Comparison of ENCODE assay signal across 8 cellular contexts in the genomic region with DNA sequence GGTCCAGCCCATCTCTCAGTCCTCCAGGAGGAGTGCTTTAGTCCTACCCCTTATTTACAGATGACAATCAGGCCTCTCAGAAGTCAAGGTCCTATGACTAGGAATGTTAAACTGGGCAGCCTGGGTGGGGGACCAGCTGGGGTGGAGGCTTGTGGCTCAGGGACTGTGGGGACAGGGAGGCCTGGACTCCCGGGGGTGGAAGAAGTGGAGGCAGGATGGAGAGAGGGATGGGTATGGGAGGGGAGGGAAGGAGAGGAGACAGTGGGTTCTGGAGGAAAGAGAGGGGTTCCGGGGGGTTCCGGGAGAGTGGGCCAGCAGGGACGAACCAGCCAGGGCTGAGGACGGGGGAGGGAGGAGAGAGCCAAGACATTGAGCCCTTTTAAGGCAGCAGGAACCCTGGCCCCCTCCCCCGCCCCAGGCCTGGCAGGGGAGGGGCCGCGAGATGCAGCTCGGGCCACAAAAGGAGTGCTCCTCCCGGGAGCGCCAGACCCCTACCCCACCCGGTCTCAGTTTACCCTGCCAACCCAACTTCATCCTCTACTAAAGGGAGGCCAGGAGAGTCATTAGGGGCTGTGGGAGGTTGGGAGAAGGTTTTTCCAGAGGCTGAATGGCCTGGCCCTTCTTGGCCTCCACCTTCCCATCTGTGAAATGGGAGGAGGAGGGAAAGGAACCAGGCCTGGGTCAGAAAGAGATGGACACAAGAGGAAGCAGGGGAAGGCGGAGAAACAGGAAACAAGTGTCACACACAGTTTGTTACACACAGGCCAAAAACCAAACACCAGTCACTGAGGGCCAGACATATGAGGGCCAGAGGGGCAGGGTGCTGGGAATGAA. TPM values are rescaled to one million over a fixed set of nuclear protein-coding genes. Genes with fewer than 3 reads are reported as not detected.
A peak's percentile ranks its signal among the peaks of the same experiment; 100 is the strongest.
DNase-seq lines count a peak whose midpoint lies in the region; ATAC-seq and TF ChIP-seq lines count a peak whose summit lies in the region.
"Had no signal": no experiment of that assay in that cellular context is flagged by ENCODE, and none has a peak within 500 bp of the region (broad histone marks: within the 10 kb centered on the region; RNA-seq: fewer than 3 reads in every experiment).

No MANE protein-coding gene starts in this region.

- TF ChIP-seq CTCF in HCT116 (IDR thresholded peaks at IDR 0.05 in 2 of 3, conservative IDR thresholded peaks at IDR 0.05 in 1 of 3; ENCODE audit: borderline replicate concordance in 1 of 3, insufficient read depth in 1 of 3, low read depth in 2 of 3, low read length in 2 of 3) (no peak), WI38 (IDR thresholded peaks at IDR 0.05; ENCODE audit: low read depth, low read length) (no peak)

- CTCF ChIA-PET in HCT116 (lab: Charles Lee), result interaction anchor here (1.5 to 3.5 kb wide), 2 partner anchors 11 to 19 kb away, joined by 5 to 36 read pairs; partner anchors contain the start of gene SIX5
- CTCF ChIA-PET in HEK293T (lab: Yijun Ruan, JAX), result no interaction called here

- RAD21 ChIA-PET in HCT116 (lab: Charles Lee; ENCODE audit: low non-redundant PET in 1 of 2, low total read pairs in 2 of 2, uncharacterized antibody in 2 of 2, unreplicated experiment in 2 of 2), result interaction anchor here in 1 of 2 experiments (2.1 kb wide), 1 partner anchor 11 kb away, joined by 9 read pairs; the partner anchor contains the start of gene SIX5

- H3K9ac ChIP-seq in HCT116 (ENCODE audit: low read length) (peak overlapping the region; percentile 52), subcutaneous abdominal adipose tissue (ENCODE audit: low read length in 5 of 5) (peak overlapping the region in 2 of 5 donors; percentile 41 to 43)

- no peak for TF ChIP-seq POLR2A in HCT116 (IDR thresholded peaks at IDR 0.05; ENCODE audit: borderline replicate concordance, extremely low read depth, insufficient read depth, insufficient read length)

- peak overlapping the region; percentile 84 for H3K4me2 ChIP-seq in HCT116 (ENCODE audit: low read length)

- no peak for ATAC-seq in HCT116

- POLR2A ChIA-PET in HCT116 (lab: Charles Lee) (interaction anchor here (5.1 kb wide), 1 partner anchor 11 kb away, joined by 50 read pairs; the partner anchor contains the start of gene SIX5), HEK293T (lab: Yijun Ruan, JAX) (interaction anchor here (2.4 kb wide), 1 partner anchor 8 kb away, joined by 9 read pairs; no protein-coding TSS in a partner anchor)

- H3K79me2 ChIP-seq in HCT116 (ENCODE audit: insufficient read depth, low read length), result no peaks in the 10 kb centered on the region

- H3K4me1 ChIP-seq in HCT116 (ENCODE audit: control insufficient read depth in 1 of 2, insufficient read depth in 2 of 2, low read length in 2 of 2), result peaks cover 45 to 60% of the 10 kb centered on the region in 2 experiments
- H3K4me1 ChIP-seq in subcutaneous abdominal adipose tissue (ENCODE audit: control insufficient read depth in 5 of 5, insufficient read depth in 5 of 5, low read length in 5 of 5), result peaks cover 0 to 50% (median 45%) of the 10 kb centered on the region in 5 donors

- H3K4me3 ChIP-seq in HCT116 (replicated peaks in 1 of 2; ENCODE audit: low read depth in 1 of 2, low read length in 2 of 2) (peak overlapping the region in 1 of 2 experiments; percentile 54; a peak in 1 of 4 replicates), WI38 (ENCODE audit: low read depth, low read length) (peak overlapping the region; percentile 61), subcutaneous abdominal adipose tissue (ENCODE audit: low read depth in 1 of 5, low read length in 5 of 5) (peak overlapping the region in 3 of 5 donors; percentile 50 to 70 (median 64))

- no peaks in the 10 kb centered on the region for H3K9me3 ChIP-seq in HCT116 (ENCODE audit: control insufficient read depth in 1 of 2, insufficient read depth in 1 of 2, low read depth in 1 of 2, low read length in 2 of 2)
- no peaks in the 10 kb centered on the region for H3K9me3 ChIP-seq in subcutaneous abdominal adipose tissue (ENCODE audit: control insufficient read depth in 5 of 5, low read length in 5 of 5)

- TF ChIP-seq RAD21 in HCT116 (IDR thresholded peaks at IDR 0.05; ENCODE audit: low read depth), result no peak

- no peak overlapping the region for H2AFZ ChIP-seq in HCT116 (ENCODE audit: low read depth, low read length, poor library complexity, severe bottlenecking)

- H3K27me3 ChIP-seq in HCT116 (ENCODE audit: insufficient read depth, low read length), result no peaks in the 10 kb centered on the region
- H3K27me3 ChIP-seq in layer of hippocampus (ENCODE audit: control insufficient read depth, insufficient read depth, low read length), result no peaks in the 10 kb centered on the region
- H3K27me3 ChIP-seq in subcutaneous abdominal adipose tissue (ENCODE audit: control insufficient read depth in 5 of 5, insufficient read depth in 4 of 5, low read length in 5 of 5), result no peaks in the 10 kb centered on the region

- H4K20me1 ChIP-seq in HCT116 (ENCODE audit: insufficient read depth), result no peaks in the 10 kb centered on the region

- peaks cover 0 to 10% of the 10 kb centered on the region in 2 experiments; a peak in 3 of 4 replicates for H3K36me3 ChIP-seq in HCT116 (ENCODE audit: control insufficient read depth in 1 of 2, insufficient read depth in 2 of 2, low read length in 2 of 2)
- peaks cover 0 to 29% (median 24%) of the 10 kb centered on the region in 5 donors for H3K36me3 ChIP-seq in subcutaneous abdominal adipose tissue (ENCODE audit: control insufficient read depth in 5 of 5, insufficient read depth in 5 of 5, low read length in 5 of 5)

- H3K27ac ChIP-seq in HCT116 (ENCODE audit: low read depth, low read length) (peak overlapping the region; percentile 91), layer of hippocampus (ENCODE audit: low read depth, low read length) (peak overlapping the region; percentile 46), subcutaneous abdominal adipose tissue (ENCODE audit: low read depth, low read length) (no peak overlapping the region)

- no TSS peak for BruUV-seq in HCT116 (replicated peaks; lab: Mats Ljungman, UMichigan)

- DNase-seq in HCT116 (ENCODE audit: low read depth, low spot score), result no peak
- DNase-seq in NCI-H2081 treated with DMSO at 0.1 percent for 48 hours (lab: John Stamatoyannopoulos, UW), result no peak
- no peak for DNase-seq in HEK293T (ENCODE audit: extremely low spot score)
- DNase-seq in GF-D8 (lab: John Stamatoyannopoulos, UW), result no peak
- DNase-seq: stimulated activated naive CD4-positive, alpha-beta T cell treated with Interleukin-2 at 50 U/mL for 16 hours had no signal

- intact Hi-C loops in HCT116 (cut with micrococcal nuclease), result no loop called here

- no peaks in the 10 kb centered on the region for H3K9me2 ChIP-seq in HCT116 (ENCODE audit: insufficient read depth)

TF ChIP-seq in HCT116, 20 proteins besides CTCF, POLR2A, EP300 and RAD21 (continues in another document):
- TF ChIP-seq EZH2phosphoT487 (IDR thresholded peaks at IDR 0.05; ENCODE audit: borderline replicate concordance), result no peak
- TF ChIP-seq EZH2 (IDR thresholded peaks at IDR 0.05), result no peak
- TF ChIP-seq EGR1 (IDR thresholded peaks at IDR 0.05; ENCODE audit: low read depth), result no peak
- no peak for TF ChIP-seq SP1 (IDR thresholded peaks at IDR 0.05; ENCODE audit: low read depth)
- no peak for TF ChIP-seq ZBTB33 (IDR thresholded peaks at IDR 0.05; ENCODE audit: extremely low read depth, insufficient replicate concordance, low read length)
- TF ChIP-seq SRF (IDR thresholded peaks at IDR 0.05; ENCODE audit: low read depth), result no peak

TF ChIP-seq in HEK293T, 16 proteins besides CTCF, POLR2A, EP300 and RAD21:
- no peak for TF ChIP-seq ARNT (IDR thresholded peaks at IDR 0.05)
- TF ChIP-seq SP1 (IDR thresholded peaks at IDR 0.05), result no peak
- TF ChIP-seq, protein P1, sequence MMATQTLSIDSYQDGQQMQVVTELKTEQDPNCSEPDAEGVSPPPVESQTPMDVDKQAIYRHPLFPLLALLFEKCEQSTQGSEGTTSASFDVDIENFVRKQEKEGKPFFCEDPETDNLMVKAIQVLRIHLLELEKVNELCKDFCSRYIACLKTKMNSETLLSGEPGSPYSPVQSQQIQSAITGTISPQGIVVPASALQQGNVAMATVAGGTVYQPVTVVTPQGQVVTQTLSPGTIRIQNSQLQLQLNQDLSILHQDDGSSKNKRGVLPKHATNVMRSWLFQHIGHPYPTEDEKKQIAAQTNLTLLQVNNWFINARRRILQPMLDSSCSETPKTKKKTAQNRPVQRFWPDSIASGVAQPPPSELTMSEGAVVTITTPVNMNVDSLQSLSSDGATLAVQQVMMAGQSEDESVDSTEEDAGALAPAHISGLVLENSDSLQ (IDR thresholded peaks at IDR 0.05), result no peak
- TF ChIP-seq TARDBP (IDR thresholded peaks at IDR 0.05), result no peak
- no peak for TF ChIP-seq L3MBTL2 (conservative IDR thresholded peaks at IDR 0.05)
- TF ChIP-seq FOXK2 (IDR thresholded peaks at IDR 0.05), result no peak
- TF ChIP-seq SUZ12 (IDR thresholded peaks at IDR 0.05), result no peak
- no peak for TF ChIP-seq BHLHE40 (IDR thresholded peaks at IDR 0.05; ENCODE audit: borderline replicate concordance)
- no peak for TF ChIP-seq ZNF384 (IDR thresholded peaks at IDR 0.05)
- no peak for TF ChIP-seq CTBP1 (IDR thresholded peaks at IDR 0.05; ENCODE audit: borderline replicate concordance)
- TF ChIP-seq LEF1 (IDR thresholded peaks at IDR 0.05; ENCODE audit: borderline replicate concordance), result no peak
- no peak for TF ChIP-seq ELF4 (IDR thresholded peaks at IDR 0.05)
- no peak for TF ChIP-seq HDGF (IDR thresholded peaks at IDR 0.05; ENCODE audit: borderline replicate concordance)
- TF ChIP-seq FOXM1 (IDR thresholded peaks at IDR 0.05; ENCODE audit: borderline replicate concordance), result no peak
- TF ChIP-seq FOXA1 (IDR thresholded peaks at IDR 0.05), result no peak

RNA-seq across cellular contexts. Expression of gene DMPK, which starts 1.6 kb away (rescaled TPM):
- total RNA-seq in HCT116 (2021; ENCODE audit: unreplicated experiment), result 52.5 TPM
- polyA plus RNA-seq in HCT116 (2012), result 38.1 and 47.9 TPM in 2 replicates

RNA-seq across cellular contexts. Expression of gene SIX5, which starts 11.6 kb away (rescaled TPM):
- total RNA-seq in HCT116 (2021; ENCODE audit: unreplicated experiment), result 18.3 TPM
- polyA plus RNA-seq in HCT116 (2012), result 9.5 and 11.1 TPM in 2 replicates

RNA-seq across cellular contexts. Expression of gene DMWD, which starts 12.0 kb away (rescaled TPM):
- 56.8 TPM for total RNA-seq in HCT116 (2021; ENCODE audit: unreplicated experiment)
- 28.1 and 28.5 TPM in 2 replicates for polyA plus RNA-seq in HCT116 (2012)

RNA-seq across cellular contexts. Expression of gene RSPH6A, which starts 34.4 kb away (rescaled TPM):
- total RNA-seq in HCT116 (2021; ENCODE audit: unreplicated experiment), result 0.57 TPM
- polyA plus RNA-seq in HCT116 (2012), result not detected in 2 replicates

RNA-seq across cellular contexts. Expression of gene MEIOSIN, which starts 47.4 kb away (rescaled TPM):
- 2.1 TPM for total RNA-seq in HCT116 (2021; ENCODE audit: unreplicated experiment)
- 0.86 and 1.2 TPM in 2 replicates for polyA plus RNA-seq in HCT116 (2012)
